In the genomic region with DNA sequence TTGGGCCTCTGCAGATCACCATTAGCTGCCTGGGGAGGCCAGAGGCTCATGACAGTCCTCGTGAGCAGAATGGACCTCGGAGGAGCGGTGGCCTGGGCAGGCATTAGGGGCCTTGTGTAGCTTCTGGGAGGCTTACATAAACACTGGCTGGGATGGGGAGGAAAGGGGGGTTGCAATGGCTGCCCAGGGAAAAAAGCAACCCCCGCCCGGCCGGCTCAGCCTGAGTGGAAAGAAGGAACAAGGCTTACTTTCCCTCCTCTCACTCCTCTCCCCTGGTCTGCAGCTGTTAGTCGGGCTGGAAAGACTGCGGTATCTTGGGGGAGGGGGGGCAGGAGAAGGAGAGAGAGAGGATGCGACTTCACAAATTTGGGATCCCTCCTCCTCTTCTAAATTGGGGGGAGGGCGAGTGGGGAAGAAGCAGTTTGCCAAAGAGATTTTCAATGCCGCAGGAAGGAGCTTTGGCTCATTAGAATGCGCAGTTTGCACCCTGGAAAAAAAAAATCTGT, we compare ENCODE assay signal across 9 cellular contexts. TPM values are rescaled to one million over a fixed set of nuclear protein-coding genes. Genes with fewer than 3 reads are reported as not detected.
DNase-seq lines count a peak whose midpoint lies in the region; ATAC-seq and TF ChIP-seq lines count a peak whose summit lies in the region.
"Had no signal": no experiment of that assay in that cellular context is flagged by ENCODE, and none has a peak within 500 bp of the region (broad histone marks: within the 10 kb centered on the region; RNA-seq: fewer than 3 reads in every experiment).

No MANE protein-coding gene starts in this region.

- peaks cover 24% of the 10 kb centered on the region for H3K27me3 ChIP-seq in H7 (ENCODE audit: control insufficient read depth, insufficient read depth, low read length)
- H3K27me3 ChIP-seq in right lobe of liver: no peaks in the 10 kb centered on the region
- H3K27me3 ChIP-seq in smooth muscle cell (ENCODE audit: low read depth): no peaks in the 10 kb centered on the region

- intact Hi-C loops in right lobe of liver (cut with DNase I): no loop called here

- H3K4me2 ChIP-seq in smooth muscle cell: peak overlapping the region; percentile 29

- H3K9ac ChIP-seq in smooth muscle cell (ENCODE audit: low read depth): no peak overlapping the region

- TF ChIP-seq CTCF in right lobe of liver (IDR thresholded peaks at IDR 0.05) (no peak), smooth muscle cell (IDR thresholded peaks at IDR 0.05; ENCODE audit: borderline replicate concordance, insufficient read depth, poor library complexity, severe bottlenecking) (no peak)

- peaks cover 26% of the 10 kb centered on the region for H3F3A ChIP-seq in smooth muscle cell (ENCODE audit: low read depth)

- H2AFZ ChIP-seq in smooth muscle cell (ENCODE audit: low read depth): no peak overlapping the region

- peak; percentile 47 for DNase-seq in H7
- DNase-seq in right lobe of liver: peak in 1 of 3 donors; percentile 46
- DNase-seq in smooth muscle cell (lab: John Stamatoyannopoulos, UW; ENCODE audit: unreplicated experiment): no peak
- no peak for DNase-seq in NCI-H1092 treated with DMSO at 0.1 percent for 48 hours (lab: John Stamatoyannopoulos, UW)
- no peak for DNase-seq in SHP77 (lab: John Stamatoyannopoulos, UW)
- no peak for DNase-seq in superior temporal gyrus (ENCODE audit: extremely low spot score)
- DNase-seq: cortex of kidney had no signal

- H4K20me1 ChIP-seq in smooth muscle cell (ENCODE audit: low read depth): no peaks in the 10 kb centered on the region

- no peak for TF ChIP-seq POLR2A in right lobe of liver (IDR thresholded peaks at IDR 0.05)

- no peaks in the 10 kb centered on the region for H3K79me2 ChIP-seq in smooth muscle cell (ENCODE audit: low read depth)

- H3K36me3 ChIP-seq in H7 (replicated peaks; ENCODE audit: control insufficient read depth, insufficient read depth, low read length): no peaks in the 10 kb centered on the region
- no peaks in the 10 kb centered on the region for H3K36me3 ChIP-seq in right lobe of liver
- H3K36me3 ChIP-seq in smooth muscle cell (ENCODE audit: low read depth): no peaks in the 10 kb centered on the region

- ATAC-seq in right lobe of liver (no peak), GM21619 (IDR thresholded peaks at IDR 0.05; ENCODE audit: unreplicated experiment) (no peak)

- H3K4me3 ChIP-seq in H7 (ENCODE audit: insufficient read depth, low read depth, low read length): no peak overlapping the region
- H3K4me3 ChIP-seq in right lobe of liver: no peak overlapping the region
- no peak overlapping the region for H3K4me3 ChIP-seq in smooth muscle cell

- 55% methylated on average over 11 of the region's 12 CpGs for WGBS in right lobe of liver (ENCODE audit: insufficient coverage, low coverage, low lambda C conversion rate, missing lambda C conversion rate)
- WGBS in smooth muscle cell (ENCODE audit: low lambda C conversion rate): 23% methylated on average over 12 of the region's 12 CpGs

- H3K27ac ChIP-seq in angular gyrus (ENCODE audit: low read depth, low read length): peak overlapping the region; percentile 100
- H3K27ac ChIP-seq in right lobe of liver: peak overlapping the region in 2 of 3 donors; percentile 90 to 91
- peak overlapping the region; percentile 95 for H3K27ac ChIP-seq in smooth muscle cell (ENCODE audit: low read depth)

- H3K4me1 ChIP-seq in right lobe of liver (peaks cover 2 to 60% (median 34%) of the 10 kb centered on the region in 4 donors), smooth muscle cell (ENCODE audit: low read depth) (peaks cover 40% of the 10 kb centered on the region)

- H3K9me3 ChIP-seq in right lobe of liver (no peaks in the 10 kb centered on the region), smooth muscle cell (replicated peaks; ENCODE audit: low read depth) (no peaks in the 10 kb centered on the region)

RNA-seq across cellular contexts. Expression of a gene that starts 6.4 kb away (rescaled TPM):
- 1.8 and 3.4 TPM in 2 replicates for total RNA-seq in H7 (2014; rRNA removed; shearing (Covaris generic))
- 10 to 100 TPM in 4 of 6 experiments, 1 to 10 TPM in 2; 6.9 to 29.8 (median 16.0) TPM for total RNA-seq in right lobe of liver
- total RNA-seq in smooth muscle cell: 6.0 and 12.5 TPM in 2 replicates
- 18.4 and 19.5 TPM in 2 replicates for polyA plus RNA-seq in smooth muscle cell

RNA-seq across cellular contexts. Expression of a gene that starts 15.0 kb away (rescaled TPM):
- total RNA-seq in H7 (2014; rRNA removed; shearing (Covaris generic)): 44.2 and 70.0 TPM in 2 replicates
- total RNA-seq in right lobe of liver: 10 to 100 TPM; 31.1 to 43.8 (median 36.0) TPM
- 74.9 and 79.0 TPM in 2 replicates for total RNA-seq in smooth muscle cell
- 24.6 and 26.0 TPM in 2 replicates for polyA plus RNA-seq in smooth muscle cell

RNA-seq across cellular contexts. Expression of a gene that starts 33.5 kb away (rescaled TPM):
- 55.4 and 76.0 TPM in 2 replicates for total RNA-seq in H7 (2014; rRNA removed; shearing (Covaris generic))
- total RNA-seq in right lobe of liver (10 to 100 TPM; 19.6 to 31.5 (median 25.9) TPM), smooth muscle cell (25.6 and 33.3 TPM in 2 replicates)
- polyA plus RNA-seq in smooth muscle cell: 54.2 and 59.5 TPM in 2 replicates

RNA-seq across cellular contexts. Expression of a gene that starts 44.0 kb away (rescaled TPM):
- 13.2 and 15.2 TPM in 2 replicates for total RNA-seq in H7 (2014; rRNA removed; shearing (Covaris generic))
- total RNA-seq in right lobe of liver (1 to 10 TPM; 3.7 to 9.4 (median 7.7) TPM), smooth muscle cell (15.6 and 25.4 TPM in 2 replicates)
- 17.6 and 21.2 TPM in 2 replicates for polyA plus RNA-seq in smooth muscle cell

RNA-seq across cellular contexts. Expression of a gene that starts 52.6 kb away (rescaled TPM):
- 85.6 and 99.9 TPM in 2 replicates for total RNA-seq in H7 (2014; rRNA removed; shearing (Covaris generic))
- total RNA-seq in right lobe of liver (10 to 100 TPM; 29.0 to 38.2 (median 35.9) TPM), smooth muscle cell (68.2 and 76.9 TPM in 2 replicates)
- 74.9 and 77.2 TPM in 2 replicates for polyA plus RNA-seq in smooth muscle cell
